8 cellular contexts compared by ENCODE assay signal in genomic region chr6:30100585-30101422, GRCh38. TPM values are rescaled to one million over a fixed set of nuclear protein-coding genes. Genes with fewer than 3 reads are reported as not detected.
DNase-seq lines count a peak whose midpoint lies in the region; ATAC-seq, FAIRE-seq and TF ChIP-seq lines count a peak whose summit lies in the region.

No MANE protein-coding gene starts in this region.

- TF ChIP-seq CTCF in fibroblast of the aortic adventitia (IDR thresholded peaks at IDR 0.05; ENCODE audit: insufficient read depth, low read length), result no peak
- no peak for TF ChIP-seq CTCF in pancreas (IDR thresholded peaks at IDR 0.05)

- no peaks in the 10 kb centered on the region for H3K36me3 ChIP-seq in pancreas

- POLR2A ChIA-PET in activated CD4-positive, alpha-beta T cell treated with anti-CD3 and anti-CD28 coated beads for 36 hours (lab: Charles Lee), result no interaction called here
- POLR2A ChIA-PET in activated CD4-positive, alpha-beta T cell treated with anti-CD3 and anti-CD28 coated beads, Interleukin-2, amount 10 ng/mL, durations not matched to agents 7 days and 5 days (lab: Charles Lee), result no interaction called here

- no peak overlapping the region for H3K27ac ChIP-seq in pancreas

- no peak overlapping the region for H3K27ac Mint-ChIP-seq in activated CD4-positive, alpha-beta T cell treated with anti-CD3 and anti-CD28 coated beads for 36 hours
- peak overlapping the region; percentile 6 for H3K27ac Mint-ChIP-seq in activated CD4-positive, alpha-beta T cell treated with anti-CD3 and anti-CD28 coated beads, Interleukin-2, amount 10 ng/mL, durations not matched to agents 7 days and 5 days

- CTCF ChIA-PET in activated CD4-positive, alpha-beta T cell treated with anti-CD3 and anti-CD28 coated beads for 36 hours (lab: Charles Lee), result interaction anchor here (0.7 to 9.5 kb wide), 12 partner anchors 24 to 447 kb away, joined by 3 to 244 read pairs (median 5); partner anchors contain the start of gene POLR1H
- CTCF ChIA-PET in activated CD4-positive, alpha-beta T cell treated with anti-CD3 and anti-CD28 coated beads, Interleukin-2, amount 10 ng/mL, durations not matched to agents 7 days and 5 days (lab: Charles Lee), result interaction anchor here (1.3 to 1.4 kb wide), 2 partner anchors 10 to 30 kb away, joined by 5 to 7 read pairs; no protein-coding TSS in a partner anchor

- H3K4me3 Mint-ChIP-seq in activated CD4-positive, alpha-beta T cell treated with anti-CD3 and anti-CD28 coated beads for 36 hours, result peak overlapping the region; percentile 61
- peak overlapping the region; percentile 56 for H3K4me3 Mint-ChIP-seq in activated CD4-positive, alpha-beta T cell treated with anti-CD3 and anti-CD28 coated beads, Interleukin-2, amount 10 ng/mL, durations not matched to agents 7 days and 5 days

- FAIRE-seq in pancreas (lab: Jason Lieb, UNC), result no peak

- H3K4me1 ChIP-seq in pancreas, result peaks cover 11 to 15% (median 11%) of the 10 kb centered on the region in 3 donors

- DNase-seq in activated CD4-positive, alpha-beta T cell treated with anti-CD3 and anti-CD28 coated beads for 36 hours, result peak; percentile 36
- DNase-seq in activated CD4-positive, alpha-beta T cell treated with anti-CD3 and anti-CD28 coated beads for 1 hour, result no peak
- DNase-seq in activated CD4-positive, alpha-beta T cell treated with anti-CD3 and anti-CD28 coated beads, Interleukin-2, amount 10 ng/mL, durations not matched to agents 7 days and 5 days, result no peak
- no peak for DNase-seq in fibroblast of the aortic adventitia (ENCODE audit: low read depth)
- DNase-seq in pancreas, result peak; percentile 56 to 77 (median 64)
- DNase-seq in GM19238 (ENCODE audit: insufficient read length, low spot score), result no peak

- WGBS in pancreas, 2 donors, result 2 to 3% methylated on average over 40 to 46 of the region's 46 CpGs

- H3K9me3 ChIP-seq in pancreas, result no peaks in the 10 kb centered on the region

- no peaks in the 10 kb centered on the region for H3K9me3 Mint-ChIP-seq in activated CD4-positive, alpha-beta T cell treated with anti-CD3 and anti-CD28 coated beads for 36 hours (ENCODE audit: low read depth)
- no peaks in the 10 kb centered on the region for H3K9me3 Mint-ChIP-seq in activated CD4-positive, alpha-beta T cell treated with anti-CD3 and anti-CD28 coated beads, Interleukin-2, amount 10 ng/mL, durations not matched to agents 7 days and 5 days

- intact Hi-C loops in activated CD4-positive, alpha-beta T cell treated with anti-CD3 and anti-CD28 coated beads for 36 hours (cut with DNase I, micrococcal nuclease), result loop anchor here (5.0 kb wide), 2 partner anchors 39 to 226 kb away; partner anchors contain the start of genes POLR1H (in 1 of the 2) and TRIM39 (in 1 of the 2)
- intact Hi-C loops in pancreas (cut with DNase I), result no loop called here

- peaks cover 45% of the 10 kb centered on the region for H3K4me1 Mint-ChIP-seq in activated CD4-positive, alpha-beta T cell treated with anti-CD3 and anti-CD28 coated beads for 36 hours
- H3K4me1 Mint-ChIP-seq in activated CD4-positive, alpha-beta T cell treated with anti-CD3 and anti-CD28 coated beads, Interleukin-2, amount 10 ng/mL, durations not matched to agents 7 days and 5 days, result peaks cover 50% of the 10 kb centered on the region

- peak overlapping the region; percentile 49 for H3K4me3 ChIP-seq in fibroblast of the aortic adventitia (ENCODE audit: low read depth, low read length)
- peak overlapping the region; percentile 7 to 49 (median 24) for H3K4me3 ChIP-seq in pancreas

- H3K36me3 Mint-ChIP-seq in activated CD4-positive, alpha-beta T cell treated with anti-CD3 and anti-CD28 coated beads for 36 hours (ENCODE audit: low read depth), result no peaks in the 10 kb centered on the region
- no peaks in the 10 kb centered on the region for H3K36me3 Mint-ChIP-seq in activated CD4-positive, alpha-beta T cell treated with anti-CD3 and anti-CD28 coated beads, Interleukin-2, amount 10 ng/mL, durations not matched to agents 7 days and 5 days (ENCODE audit: low read depth)

- H3K27me3 Mint-ChIP-seq in activated CD4-positive, alpha-beta T cell treated with anti-CD3 and anti-CD28 coated beads for 36 hours, result peaks cover 46% of the 10 kb centered on the region
- peaks cover 68% of the 10 kb centered on the region for H3K27me3 Mint-ChIP-seq in activated CD4-positive, alpha-beta T cell treated with anti-CD3 and anti-CD28 coated beads, Interleukin-2, amount 10 ng/mL, durations not matched to agents 7 days and 5 days

- no peak for ATAC-seq in activated CD4-positive, alpha-beta T cell treated with anti-CD3 and anti-CD28 coated beads for 36 hours
- ATAC-seq in pancreas, result peak; percentile 62 to 64 (median 63)
- ATAC-seq in GM18517 (IDR thresholded peaks at IDR 0.05; ENCODE audit: unreplicated experiment), result no peak
- no peak for ATAC-seq in HG02763 (IDR thresholded peaks at IDR 0.05; ENCODE audit: unreplicated experiment)

- H3K27me3 ChIP-seq in pancreas, result peaks cover 0 to 6% (median 0%) of the 10 kb centered on the region in 4 donors

RNA-seq across cellular contexts. Expression of gene TRIM31, which starts 12.1 kb away (rescaled TPM):
- not detected for total RNA-seq in activated CD4-positive, alpha-beta T cell treated with anti-CD3 and anti-CD28 coated beads for 36 hours
- total RNA-seq in activated CD4-positive, alpha-beta T cell treated with anti-CD3 and anti-CD28 coated beads, Interleukin-2, amount 10 ng/mL, durations not matched to agents 7 days and 5 days, result not detected
- not detected in 2 replicates for total RNA-seq in fibroblast of the aortic adventitia (ENCODE audit: low replicate concordance)
- total RNA-seq in pancreas, result under 1 TPM in 5 of 6 donors, not detected in 1; 0.14 to 0.22 (median 0.16) TPM
- under 1 TPM; 0.15 to 0.19 TPM for polyA plus RNA-seq in pancreas

RNA-seq across cellular contexts. Expression of gene RNF39, which starts 25.2 kb away (rescaled TPM):
- not detected for total RNA-seq in activated CD4-positive, alpha-beta T cell treated with anti-CD3 and anti-CD28 coated beads for 36 hours
- total RNA-seq in activated CD4-positive, alpha-beta T cell treated with anti-CD3 and anti-CD28 coated beads, Interleukin-2, amount 10 ng/mL, durations not matched to agents 7 days and 5 days, result not detected
- not detected in 2 replicates for total RNA-seq in fibroblast of the aortic adventitia (ENCODE audit: low replicate concordance)
- 1 to 10 TPM in 3 of 6 donors, under 1 TPM in 3; 0.18 to 1.3 (median 0.78) TPM for total RNA-seq in pancreas
- under 1 TPM; 0.38 to 0.54 TPM for polyA plus RNA-seq in pancreas

RNA-seq across cellular contexts. Expression of gene PPP1R11, which starts 33.8 kb away (rescaled TPM):
- 10 to 100 TPM; 47.8 to 59.9 TPM for total RNA-seq in activated CD4-positive, alpha-beta T cell treated with anti-CD3 and anti-CD28 coated beads for 36 hours
- total RNA-seq in activated CD4-positive, alpha-beta T cell treated with anti-CD3 and anti-CD28 coated beads, Interleukin-2, amount 10 ng/mL, durations not matched to agents 7 days and 5 days, result 10 to 100 TPM; 57.9 to 73.7 TPM
- total RNA-seq in fibroblast of the aortic adventitia (ENCODE audit: low replicate concordance) (19.0 and 52.5 TPM in 2 replicates), pancreas (10 to 100 TPM; 17.9 to 35.6 (median 23.8) TPM)
- polyA plus RNA-seq in pancreas, result 10 to 100 TPM; 20.8 to 36.9 TPM

RNA-seq across cellular contexts. Expression of gene TRIM40, which starts 35.1 kb away (rescaled TPM):
- not detected for total RNA-seq in activated CD4-positive, alpha-beta T cell treated with anti-CD3 and anti-CD28 coated beads for 36 hours
- not detected for total RNA-seq in activated CD4-positive, alpha-beta T cell treated with anti-CD3 and anti-CD28 coated beads, Interleukin-2, amount 10 ng/mL, durations not matched to agents 7 days and 5 days
- total RNA-seq in fibroblast of the aortic adventitia (ENCODE audit: low replicate concordance) (not detected in 2 replicates), pancreas (not detected)
- polyA plus RNA-seq in pancreas, result not detected

RNA-seq across cellular contexts. Expression of gene POLR1H, which starts 39.7 kb away (rescaled TPM):
- total RNA-seq in activated CD4-positive, alpha-beta T cell treated with anti-CD3 and anti-CD28 coated beads for 36 hours, result 10 to 100 TPM; 38.2 to 65.0 TPM
- 10 to 100 TPM; 52.9 to 59.1 TPM for total RNA-seq in activated CD4-positive, alpha-beta T cell treated with anti-CD3 and anti-CD28 coated beads, Interleukin-2, amount 10 ng/mL, durations not matched to agents 7 days and 5 days
- total RNA-seq in fibroblast of the aortic adventitia (ENCODE audit: low replicate concordance), result 11.0 and 18.3 TPM in 2 replicates
- total RNA-seq in pancreas, result 10 to 100 TPM; 12.5 to 19.3 (median 13.5) TPM
- polyA plus RNA-seq in pancreas, result 10 to 100 TPM; 20.7 to 29.8 TPM

Comparison
In these comparisons a context has a peak if more than half of its experiments do, and no peak if none do; other contexts are left out.
1. DNase-seq: peak in activated CD4-positive, alpha-beta T cell treated with anti-CD3 and anti-CD28 coated beads for 36 hours (single experiment) and pancreas (6 of 6); none in activated CD4-positive, alpha-beta T cell treated with anti-CD3 and anti-CD28 coated beads for 1 hour (single experiment), activated CD4-positive, alpha-beta T cell treated with anti-CD3 and anti-CD28 coated beads, Interleukin-2, amount 10 ng/mL, durations not matched to agents 7 days and 5 days (single experiment), fibroblast of the aortic adventitia (single experiment) and GM19238 (single experiment).
2. ATAC-seq: peak in pancreas (4 of 4); none in activated CD4-positive, alpha-beta T cell treated with anti-CD3 and anti-CD28 coated beads for 36 hours (single experiment), GM18517 (single experiment) and HG02763 (single experiment).
3. intact Hi-C loops: an anchor here in activated CD4-positive, alpha-beta T cell treated with anti-CD3 and anti-CD28 coated beads for 36 hours (5.0 kb wide); none called in pancreas.